In the genomic region with DNA sequence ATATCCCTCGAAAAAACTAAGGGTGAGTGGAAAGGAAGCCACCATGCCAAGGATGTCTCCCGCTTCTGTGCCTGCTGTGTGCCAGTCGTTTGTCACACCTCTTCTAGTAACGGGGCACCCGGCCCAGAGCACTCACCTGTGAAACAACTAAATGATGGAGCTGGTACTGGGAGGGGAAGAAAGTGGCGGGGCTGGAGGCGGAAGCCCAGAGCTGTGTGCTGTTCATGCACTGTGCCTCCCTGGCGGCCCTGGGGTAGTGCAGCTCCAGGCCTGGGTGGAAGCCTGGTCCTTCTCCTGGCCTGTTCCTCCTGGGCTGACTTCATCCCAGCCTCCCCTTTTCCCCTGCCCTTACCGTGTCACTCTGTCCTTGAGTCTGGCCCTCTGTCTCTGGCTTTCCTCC, we compare ENCODE assay signal across 13 cellular contexts.
DNase-seq lines count a peak whose midpoint lies in the region; ATAC-seq and TF ChIP-seq lines count a peak whose summit lies in the region.
"Had no signal": no experiment of that assay in that cellular context is flagged by ENCODE, and none has a peak within 500 bp of the region (broad histone marks: within the 10 kb centered on the region; RNA-seq: fewer than 3 reads in every experiment).

No MANE protein-coding gene starts in this region.

- H3K4ac ChIP-seq in mesendoderm (ENCODE audit: low read depth, low read length) = no peak overlapping the region
- no peak overlapping the region for H3K4ac ChIP-seq in mesenchymal stem cell (ENCODE audit: low read depth in 1 of 2, low read length in 2 of 2)

- H3K36me3 ChIP-seq in mesendoderm (ENCODE audit: control insufficient read depth, insufficient read depth, low read length) (no peaks in the 10 kb centered on the region), mesenchymal stem cell (ENCODE audit: control insufficient read depth in 1 of 2, insufficient read depth in 2 of 2, low read depth in 1 of 2, low read length in 2 of 2) (no peaks in the 10 kb centered on the region)
- H3K36me3 ChIP-seq: brain microvascular endothelial cell, gastrocnemius medialis had no signal

- TF ChIP-seq CTCF in GM12865 (IDR thresholded peaks at IDR 0.05; ENCODE audit: insufficient read depth, low read depth, low read length, missing control alignments) (peak; percentile 21), brain (conservative IDR thresholded peaks at IDR 0.05) (no peak)

- H3K4me2 ChIP-seq in mesendoderm (ENCODE audit: low read length) (no peak overlapping the region), mesenchymal stem cell (ENCODE audit: low read length, poor library complexity, severe bottlenecking) (no peak overlapping the region)
- H3K4me2 ChIP-seq: SK-N-SH had no signal

- H3K79me2 ChIP-seq in mesendoderm (ENCODE audit: control insufficient read depth, insufficient read depth, low read length) = no peaks in the 10 kb centered on the region

- H3K27ac ChIP-seq in mesendoderm (ENCODE audit: low read depth, low read length) = no peak overlapping the region
- no peak overlapping the region for H3K27ac ChIP-seq in mesenchymal stem cell (ENCODE audit: low read length, poor library complexity, severe bottlenecking)
- H3K27ac ChIP-seq: brain microvascular endothelial cell, gastrocnemius medialis had no signal

- H3K23ac ChIP-seq in mesendoderm (ENCODE audit: low read length) (no peak overlapping the region), mesenchymal stem cell (ENCODE audit: low read length in 2 of 2) (no peak overlapping the region)

- peaks cover 15 to 25% (median 20%) of the 10 kb centered on the region in 5 experiments for H3K9me3 Mint-ChIP-seq in brain

- no peak overlapping the region for H3K4me3 Mint-ChIP-seq in brain
- H3K4me3 Mint-ChIP-seq: effector memory CD8-positive, alpha-beta T cell had no signal

- peaks cover 50% of the 10 kb centered on the region for H3K36me3 Mint-ChIP-seq in brain

- H3K9me3 ChIP-seq in mesenchymal stem cell (ENCODE audit: control insufficient read depth, low read length) = peaks cover 22% of the 10 kb centered on the region

- no peaks in the 10 kb centered on the region for H3K27me3 Mint-ChIP-seq in brain

- no peak overlapping the region for H2AFZ ChIP-seq in mesenchymal stem cell (ENCODE audit: low read depth, low read length)

- DNase-seq in D341Med (ENCODE audit: low spot score) = peak; percentile 77
- peak; percentile 57 for DNase-seq in GM12865 (ENCODE audit: low read depth)
- DNase-seq in NCI-H2081 treated with DMSO at 0.1 percent for 48 hours (lab: John Stamatoyannopoulos, UW) = peak; percentile 16
- DNase-seq in mesendoderm = no peak
- DNase-seq in mesenchymal stem cell = no peak
- DNase-seq: brain microvascular endothelial cell; effector memory CD8-positive, alpha-beta T cell; gastrocnemius medialis; GF-D8; SK-N-SH had no signal

- H2BK15ac ChIP-seq in mesendoderm (replicated peaks; ENCODE audit: low read depth) (no peak overlapping the region), mesenchymal stem cell (ENCODE audit: low read depth, poor library complexity, severe bottlenecking) (no peak overlapping the region)

- H3K18ac ChIP-seq in mesendoderm (ENCODE audit: low read length) (no peak overlapping the region), mesenchymal stem cell (ENCODE audit: low read depth in 1 of 2, low read length in 2 of 2) (no peak overlapping the region)

- no peak overlapping the region for H3K9ac ChIP-seq in mesendoderm (ENCODE audit: low read length)
- no peak overlapping the region for H3K9ac ChIP-seq in mesenchymal stem cell (ENCODE audit: low read length)
- H3K9ac ChIP-seq: SK-N-SH had no signal

- no peak overlapping the region for H3K14ac ChIP-seq in mesenchymal stem cell (ENCODE audit: low read length in 2 of 2)

- H2AK5ac ChIP-seq in mesendoderm (ENCODE audit: low read length) (no peak overlapping the region), mesenchymal stem cell (ENCODE audit: low read length, severe bottlenecking) (no peak overlapping the region)

- H2BK120ac ChIP-seq in mesendoderm (ENCODE audit: low read depth, low read length) (no peak overlapping the region), mesenchymal stem cell (ENCODE audit: low read depth, low read length) (no peak overlapping the region)

- H3K79me1 ChIP-seq in mesendoderm (ENCODE audit: low read length) (no peaks in the 10 kb centered on the region), mesenchymal stem cell (replicated peaks; ENCODE audit: low read length, poor library complexity, severe bottlenecking) (no peaks in the 10 kb centered on the region)

- H4K5ac ChIP-seq in mesendoderm (ENCODE audit: low read length) = no peak overlapping the region

- WGBS in mesendoderm (ENCODE audit: extremely low coverage, insufficient coverage, low lambda C conversion rate) = no CpG with 5 or more reads among the region's 9 CpGs
- 72% methylated on average over 8 of the region's 9 CpGs for WGBS in mesenchymal stem cell

- H3K56ac ChIP-seq in mesendoderm (ENCODE audit: low read length) = no peak overlapping the region

- no peaks in the 10 kb centered on the region for H3K27me3 ChIP-seq in mesendoderm (ENCODE audit: insufficient read depth, low read length, poor library complexity)
- H3K27me3 ChIP-seq in mesenchymal stem cell (ENCODE audit: control insufficient read depth in 1 of 2, insufficient read depth in 1 of 2, low read length in 2 of 2) = peaks cover 42% of the 10 kb centered on the region in 2 experiments
- H3K27me3 ChIP-seq: brain microvascular endothelial cell, gastrocnemius medialis had no signal

- peak overlapping the region; percentile 20 to 90 (median 76) for H3K27ac Mint-ChIP-seq in brain
- H3K27ac Mint-ChIP-seq: effector memory CD8-positive, alpha-beta T cell had no signal

- H3K4me1 ChIP-seq in mesendoderm (ENCODE audit: control insufficient read depth, low read depth, low read length) (no peaks in the 10 kb centered on the region), mesenchymal stem cell (ENCODE audit: control insufficient read depth, insufficient read depth, low read depth, low read length) (peaks cover 2% of the 10 kb centered on the region)
- H3K4me1 ChIP-seq: gastrocnemius medialis had no signal

- H2BK12ac ChIP-seq in mesenchymal stem cell (ENCODE audit: low read length in 2 of 2) = no peak overlapping the region

- H3K4me1 Mint-ChIP-seq in brain = peaks cover 19% of the 10 kb centered on the region

- H2BK5ac ChIP-seq in mesendoderm (ENCODE audit: low read length) = no peak overlapping the region
- H2BK5ac ChIP-seq in mesenchymal stem cell (ENCODE audit: low read depth, low read length, poor library complexity, severe bottlenecking) = no peak overlapping the region

- ATAC-seq in HG03457 (IDR thresholded peaks at IDR 0.05; ENCODE audit: unreplicated experiment) (no peak), GM21576 (IDR thresholded peaks at IDR 0.05; ENCODE audit: unreplicated experiment) (no peak)
- ATAC-seq: effector memory CD8-positive, alpha-beta T cell; gastrocnemius medialis had no signal

- H4K91ac ChIP-seq in mesenchymal stem cell (ENCODE audit: low read length) = no peak overlapping the region

- H3K4me3 ChIP-seq in GM12865 (ENCODE audit: low read depth, low read length) (peak overlapping the region; percentile 0; the same call in 1 of the 2 replicates), mesendoderm (ENCODE audit: low read length) (no peak overlapping the region), mesenchymal stem cell (ENCODE audit: insufficient read depth in 1 of 2, low read depth in 1 of 2, low read length in 2 of 2) (no peak overlapping the region)
- H3K4me3 ChIP-seq: gastrocnemius medialis had no signal

- no peak overlapping the region for H4K8ac ChIP-seq in mesendoderm (ENCODE audit: low read depth, low read length)
- no peak overlapping the region for H4K8ac ChIP-seq in mesenchymal stem cell (ENCODE audit: low read length)

Comparison
In these comparisons a context has a peak if more than half of its experiments do, and no peak if none do; other contexts are left out.
1. DNase-seq: peak in D341Med (single experiment), GM12865 (single experiment) and NCI-H2081 treated with DMSO at 0.1 percent for 48 hours (single experiment); none in mesendoderm (single experiment) and mesenchymal stem cell (single experiment).